ENCODE assay signal across 24 cellular contexts in genomic region chr20:57795977-57796560, GRCh38.
"Had no signal": no experiment of that assay in that cellular context is flagged by ENCODE, and none has a peak within 500 bp of the region (broad histone marks: within the 10 kb centered on the region; RNA-seq: fewer than 3 reads in every experiment).

No MANE protein-coding gene starts in this region.

- H3K4me1 Mint-ChIP-seq: activated CD4-positive, alpha-beta memory T cell treated with anti-CD3 and anti-CD28 coated beads, Interleukin-2, amount 10 ng/mL, durations not matched to agents 7 days and 5 days; activated CD8-positive, alpha-beta memory T cell treated with anti-CD3 and anti-CD28 coated beads, Interleukin-2, amount 10 ng/mL, durations not matched to agents 7 days and 5 days; activated T-helper 17 cell treated with anti-CD3 and anti-CD28 coated beads, Interleukin-2, amount 50 U/mL, for 72 hours; stimulated activated effector memory CD8-positive, alpha-beta T cell treated with anti-CD3 and anti-CD28 coated beads, Interleukin-12 subunit alpha, Interleukin-12 subunit beta, amount 100 ng/mL, for 72 hours had no signal

- H3K27me3 ChIP-seq: neural progenitor cell, right atrium auricular region, upper lobe of right lung had no signal

- H3K4me2 ChIP-seq: neural progenitor cell, smooth muscle cell had no signal

- H3K27ac ChIP-seq: neural progenitor cell, prostate gland, right atrium auricular region, thoracic aorta, upper lobe of right lung had no signal

- H3K4me1 ChIP-seq: neural progenitor cell, right atrium auricular region, upper lobe of right lung had no signal

- H3K9me3 Mint-ChIP-seq: activated T-helper 17 cell treated with anti-CD3 and anti-CD28 coated beads, Interleukin-2, amount 50 U/mL, for 72 hours; neural progenitor cell; stimulated activated effector memory CD8-positive, alpha-beta T cell treated with anti-CD3 and anti-CD28 coated beads, Interleukin-12 subunit alpha, Interleukin-12 subunit beta, amount 100 ng/mL, for 72 hours; T-helper 2 cell treated with Interferon-gamma antibody and Interleukin-4, amounts not matched to agents 5 μg/mL and 100 μg/mL, for 36 hours had no signal

- ATAC-seq: activated CD8-positive, alpha-beta memory T cell treated with anti-CD3 and anti-CD28 coated beads, Interleukin-2, amount 10 ng/mL, durations not matched to agents 7 days and 5 days; activated T-helper 17 cell treated with anti-CD3 and anti-CD28 coated beads, Interleukin-2, amount 50 U/mL, for 72 hours; left lobe of liver; stimulated activated effector memory CD8-positive, alpha-beta T cell treated with anti-CD3 and anti-CD28 coated beads, Interleukin-12 subunit alpha, Interleukin-12 subunit beta, amount 100 ng/mL, for 72 hours; upper lobe of right lung had no signal

- H3K9ac ChIP-seq: neural progenitor cell had no signal

- H3K27ac Mint-ChIP-seq: activated CD4-positive, alpha-beta memory T cell treated with anti-CD3 and anti-CD28 coated beads, Interleukin-2, amount 10 ng/mL, durations not matched to agents 7 days and 5 days; activated CD8-positive, alpha-beta memory T cell treated with anti-CD3 and anti-CD28 coated beads, Interleukin-2, amount 10 ng/mL, durations not matched to agents 7 days and 5 days; activated naive CD4-positive, alpha-beta T cell treated with anti-CD3 and anti-CD28 coated beads for 36 hours; activated T-helper 17 cell treated with anti-CD3 and anti-CD28 coated beads, Interleukin-2, amount 50 U/mL, for 72 hours; neural progenitor cell; stimulated activated effector memory CD8-positive, alpha-beta T cell treated with anti-CD3 and anti-CD28 coated beads, Interleukin-12 subunit alpha, Interleukin-12 subunit beta, amount 100 ng/mL, for 72 hours; T-helper 2 cell treated with Interferon-gamma antibody and Interleukin-4, amounts not matched to agents 5 μg/mL and 100 μg/mL, for 36 hours had no signal

- H2AFZ ChIP-seq: neural progenitor cell had no signal

- FAIRE-seq: colon, keratinocyte had no signal

- DNase-seq: activated CD4-positive, alpha-beta memory T cell treated with anti-CD3 and anti-CD28 coated beads, Interleukin-2, amount 10 ng/mL, durations not matched to agents 7 days and 5 days; activated CD4-positive, alpha-beta T cell treated with anti-CD3 and anti-CD28 coated beads for 48 hours; activated CD4-positive, CD25-positive, alpha-beta regulatory T cell; activated CD8-positive, alpha-beta memory T cell treated with anti-CD3 and anti-CD28 coated beads, Interleukin-2, amount 10 ng/mL, durations not matched to agents 7 days and 5 days; activated naive CD4-positive, alpha-beta T cell treated with anti-CD3 and anti-CD28 coated beads for 36 hours; central memory CD4-positive, alpha-beta T cell; erythroblast; foreskin melanocyte; glutamatergic neuron; hypothalamus; stimulated activated CD4-positive, alpha-beta T cell treated with anti-CD3 and anti-CD28 coated beads, Interleukin-4, amount 100 ng/mL, for 24 hours; upper lobe of right lung had no signal

- H3K9me3 ChIP-seq: prostate gland, right atrium auricular region, thoracic aorta, upper lobe of right lung had no signal

- H3K4me3 Mint-ChIP-seq: activated CD4-positive, alpha-beta memory T cell treated with anti-CD3 and anti-CD28 coated beads, Interleukin-2, amount 10 ng/mL, durations not matched to agents 7 days and 5 days; activated CD8-positive, alpha-beta memory T cell treated with anti-CD3 and anti-CD28 coated beads, Interleukin-2, amount 10 ng/mL, durations not matched to agents 7 days and 5 days; activated naive CD4-positive, alpha-beta T cell treated with anti-CD3 and anti-CD28 coated beads for 36 hours; activated T-helper 17 cell treated with anti-CD3 and anti-CD28 coated beads, Interleukin-2, amount 50 U/mL, for 72 hours; brain; neural progenitor cell; stimulated activated effector memory CD8-positive, alpha-beta T cell treated with anti-CD3 and anti-CD28 coated beads, Interleukin-12 subunit alpha, Interleukin-12 subunit beta, amount 100 ng/mL, for 72 hours; T-helper 2 cell treated with Interferon-gamma antibody and Interleukin-4, amounts not matched to agents 5 μg/mL and 100 μg/mL, for 36 hours had no signal

- H3K4me3 ChIP-seq: neural progenitor cell, prostate gland, right atrium auricular region, smooth muscle cell, thoracic aorta, upper lobe of right lung had no signal

- H3K36me3 Mint-ChIP-seq: activated CD8-positive, alpha-beta memory T cell treated with anti-CD3 and anti-CD28 coated beads, Interleukin-2, amount 10 ng/mL, durations not matched to agents 7 days and 5 days; brain; neural progenitor cell; stimulated activated effector memory CD8-positive, alpha-beta T cell treated with anti-CD3 and anti-CD28 coated beads, Interleukin-12 subunit alpha, Interleukin-12 subunit beta, amount 100 ng/mL, for 72 hours had no signal

- H3K36me3 ChIP-seq: neural progenitor cell, prostate gland, right atrium auricular region, thoracic aorta, upper lobe of right lung had no signal
